ENCODE assay signal across 5 cellular contexts in genomic region chr16:21306712-21307111, GRCh38. TPM values are rescaled to one million over a fixed set of nuclear protein-coding genes. Genes with fewer than 3 reads are reported as not detected.
"Had no signal": no experiment of that assay in that cellular context is flagged by ENCODE, and none has a peak within 500 bp of the region (broad histone marks: within the 10 kb centered on the region; RNA-seq: fewer than 3 reads in every experiment).

No MANE protein-coding gene starts in this region.

RNA-seq across cellular contexts. Expression of gene CRYM, which starts 28.6 kb away (rescaled TPM):
- total RNA-seq: dermis blood vessel endothelial cell, endothelial cell of umbilical vein, fibroblast of villous mesenchyme, foreskin keratinocyte, gastrocnemius medialis had no signal
- polyA plus RNA-seq: endothelial cell of umbilical vein had no signal
